In the genomic region with DNA sequence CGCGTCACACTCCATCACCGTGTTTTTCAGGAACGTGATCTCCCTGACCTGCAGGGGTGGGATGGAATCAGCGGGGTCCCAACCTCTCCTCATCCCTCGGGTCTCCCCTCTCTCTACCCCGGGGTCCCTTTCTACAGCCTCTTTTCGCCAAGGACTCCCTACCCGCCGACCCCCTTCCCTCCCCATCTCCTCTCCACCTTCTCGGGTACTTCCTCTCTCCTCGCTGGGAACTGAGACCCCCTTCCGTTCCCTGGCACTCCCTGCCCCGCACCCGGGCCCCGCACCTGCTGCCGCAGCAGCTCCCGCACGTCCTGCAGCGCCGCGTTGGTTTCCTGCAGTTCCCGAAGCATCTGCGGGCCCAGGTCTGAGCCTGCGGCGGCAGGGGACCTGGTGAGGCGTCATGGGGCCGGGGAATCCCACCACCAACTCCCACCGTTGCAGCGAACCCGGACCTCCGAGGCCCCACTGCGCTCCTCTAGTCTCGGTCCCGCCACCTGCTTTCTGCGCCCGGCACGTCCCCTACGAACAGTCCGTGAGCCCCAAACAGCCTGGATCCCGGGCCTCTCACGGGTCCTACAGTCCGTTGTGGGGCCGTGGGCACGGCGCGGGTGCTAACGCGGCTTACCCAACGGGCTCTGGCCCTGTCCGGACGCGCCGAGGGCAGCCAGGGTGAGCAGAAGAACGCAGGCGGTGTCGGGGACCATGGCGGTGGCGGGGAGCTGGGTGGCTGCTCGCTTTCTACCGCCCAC, we compare ENCODE assay signal across 10 cellular contexts. TPM values are rescaled to one million over a fixed set of nuclear protein-coding genes. Genes with fewer than 3 reads are reported as not detected.
DNase-seq lines count a peak whose midpoint lies in the region; ATAC-seq, FAIRE-seq and TF ChIP-seq lines count a peak whose summit lies in the region.
"Had no signal": no experiment of that assay in that cellular context is flagged by ENCODE, and none has a peak within 500 bp of the region (broad histone marks: within the 10 kb centered on the region; RNA-seq: fewer than 3 reads in every experiment).

A gene (minus strand): TSS at position 740 of the 749 bp plus-strand sequence. CDS start 36 bp downstream, at position 704.

- H3K79me2 ChIP-seq in H1 (ENCODE audit: control insufficient read depth in 1 of 2, insufficient read depth in 2 of 2, low read length in 2 of 2), result no peaks in the 10 kb centered on the region
- H3K79me2 ChIP-seq in neural cell (replicated peaks; ENCODE audit: insufficient read depth, low read length), result no peaks in the 10 kb centered on the region

- H3K56ac ChIP-seq in H1 (replicated peaks; ENCODE audit: insufficient read length, low read depth, low read length), result no peak within 1 kb of the TSS

- DNase-seq in AG04450 (ENCODE audit: low read depth, low spot score) (no peak), HFFc6 (no peak), H1 (ENCODE audit: low read depth in 1 of 2, low spot score in 2 of 2) (peak in 1 of 2 experiments; percentile 61), foreskin keratinocyte (no peak), HTR-8/SVneo (ENCODE audit: insufficient read length, low spot score) (no peak), substantia nigra (lab: John Stamatoyannopoulos, UW) (no peak)
- DNase-seq in stimulated activated naive CD4-positive, alpha-beta T cell treated with Interleukin-2 at 50 U/mL for 16 hours (lab: John Stamatoyannopoulos, UW), result no peak
- DNase-seq: GDM1 had no signal

- H2AFZ ChIP-seq in H1 (ENCODE audit: low read length) (no peak within 1 kb of the TSS), neural cell (ENCODE audit: low read depth, low read length) (no peak within 1 kb of the TSS)

- POLR2A ChIA-PET in AG04450 (lab: Yijun Ruan, JAX), result no interaction called here
- POLR2A ChIA-PET in H1 (lab: Charles Lee; ENCODE audit: partially characterized antibody), result interaction anchor here (0.6 to 1.4 kb wide), 4 partner anchors 8 to 195 kb away, joined by 3 to 6 read pairs (median 4); a partner anchor contains a TSS

- H3K14ac ChIP-seq in H1 (ENCODE audit: insufficient read length), result no peak within 1 kb of the TSS

- no peak within 1 kb of the TSS for H2BK120ac ChIP-seq in H1 (replicated peaks; ENCODE audit: low read depth, low read length)

- no peaks in the 10 kb centered on the region for H3K36me3 Mint-ChIP-seq in HFFc6 (ENCODE audit: low read depth)

- 11% methylated on average over 39 of the region's 61 CpGs; no CpG with 5 or more reads in 1 of the 2 experiments for WGBS in H1 (ENCODE audit: extremely low coverage in 1 of 2, insufficient coverage in 1 of 2, insufficient read length in 1 of 2, insufficient replicate concordance in 2 of 2, low coverage in 1 of 2, low lambda C conversion rate in 2 of 2, missing lambda C conversion rate in 1 of 2), 2 experiments

- H2BK20ac ChIP-seq in H1 (ENCODE audit: low read length), result no peak within 1 kb of the TSS

- H3K36me3 ChIP-seq in H1 (ENCODE audit: control insufficient read depth in 2 of 4, insufficient read depth in 4 of 4, low read length in 3 of 4) (peaks cover 0 to 7% (median 0%) of the 10 kb centered on the region in 4 experiments; a peak in 1 of 8 replicates), neural cell (ENCODE audit: insufficient read depth, low read length) (no peaks in the 10 kb centered on the region)

- H3K4me3 ChIP-seq in AG04450 (ENCODE audit: low read depth, low read length), result peak within 1 kb of the TSS; percentile 13; the same call in 1 of the 2 replicates
- H3K4me3 ChIP-seq in H1 (ENCODE audit: extremely low read depth in 1 of 4, insufficient read depth in 2 of 4, low read depth in 3 of 4, low read length in 4 of 4), result peak within 1 kb of the TSS; percentile 15 to 59 (median 36); a peak in 7 of 8 replicates
- peak within 1 kb of the TSS; percentile 57 for H3K4me3 ChIP-seq in neural cell (ENCODE audit: low read length)

- CTCF ChIA-PET in AG04450 (lab: Charles Lee) (no interaction called here), H1 (lab: Charles Lee; ENCODE audit: partially characterized antibody) (interaction anchor here (0.7 to 1.0 kb wide), 3 partner anchors 17 to 340 kb away, joined by 3 to 4 read pairs (median 3); no protein-coding TSS in a partner anchor)

- peaks cover 23% of the 10 kb centered on the region for H3K23me2 ChIP-seq in H1 (ENCODE audit: low read depth, low read length)

- H3K9me3 Mint-ChIP-seq in HFFc6, result no peaks in the 10 kb centered on the region

- H4K20me1 ChIP-seq in H1 (replicated peaks in 1 of 2; ENCODE audit: control insufficient read depth in 1 of 2, insufficient read depth in 2 of 2, low read length in 2 of 2) (peaks cover 4 to 29% of the 10 kb centered on the region in 2 experiments), neural cell (ENCODE audit: insufficient read depth) (no peaks in the 10 kb centered on the region)

- no peak within 1 kb of the TSS for H3K27ac Mint-ChIP-seq in HFFc6

- TF ChIP-seq POLR2A in H1 (IDR thresholded peaks at IDR 0.05; ENCODE audit: control extremely low read depth in 1 of 2, low read depth in 2 of 2, low read length in 2 of 2), result no peak

- H2BK15ac ChIP-seq in H1 (ENCODE audit: low read length), result peak within 1 kb of the TSS; percentile 61; the same call in 1 of the 2 replicates

- H4K5ac ChIP-seq in H1 (ENCODE audit: insufficient read length, low read depth, low read length), result no peak within 1 kb of the TSS

- no peak within 1 kb of the TSS for H2AK5ac ChIP-seq in H1 (ENCODE audit: low read depth, low read length)

- no peak within 1 kb of the TSS for H3K9ac ChIP-seq in H1 (replicated peaks in 1 of 4; ENCODE audit: extremely low read depth in 1 of 4, low read depth in 3 of 4, low read length in 3 of 4)
- no peak within 1 kb of the TSS for H3K9ac ChIP-seq in neural cell (ENCODE audit: low read length)

- no peak within 1 kb of the TSS for H3K27ac ChIP-seq in AG04450 (ENCODE audit: low read depth, low read length)
- H3K27ac ChIP-seq in H1 (ENCODE audit: low read depth, low read length), result no peak within 1 kb of the TSS
- H3K27ac ChIP-seq in neural cell (ENCODE audit: low read length), result no peak within 1 kb of the TSS
- no peak within 1 kb of the TSS for H3K27ac ChIP-seq in foreskin keratinocyte
- H3K27ac ChIP-seq in substantia nigra (ENCODE audit: low read depth, low read length, poor library complexity, severe bottlenecking), result no peak within 1 kb of the TSS

- TF ChIP-seq CTCF in AG04450 (IDR thresholded peaks at IDR 0.05; ENCODE audit: low read depth, low read length) (no peak), HFFc6 (IDR thresholded peaks at IDR 0.05) (no peak), H1 (IDR thresholded peaks at IDR 0.05; ENCODE audit: control extremely low read depth in 1 of 3, insufficient read depth in 1 of 3, low read depth in 1 of 3, low read length in 3 of 3) (no peak), neural cell (IDR thresholded peaks at IDR 0.05; ENCODE audit: poor library complexity, severe bottlenecking) (no peak), foreskin keratinocyte (conservative IDR thresholded peaks at IDR 0.05) (no peak)

- no peak within 1 kb of the TSS for H3K4ac ChIP-seq in H1 (replicated peaks; ENCODE audit: insufficient read length, low read depth, low read length)

- H3K9me2 ChIP-seq in neural cell (ENCODE audit: insufficient read depth, low read length), result no peaks in the 10 kb centered on the region

- H4K91ac ChIP-seq in H1 (replicated peaks; ENCODE audit: insufficient read length, low read length), result no peak within 1 kb of the TSS

- no peak within 1 kb of the TSS for H4K8ac ChIP-seq in H1 (ENCODE audit: extremely low read depth, insufficient read depth, low read length)

- H3K27me3 Mint-ChIP-seq in HFFc6 (ENCODE audit: insufficient read depth), result peaks cover 41% of the 10 kb centered on the region

- FAIRE-seq in H1 (lab: Jason Lieb, UNC) (no peak), HTR-8/SVneo (lab: Jason Lieb, UNC) (no peak)
- FAIRE-seq: colon had no signal

- no peak within 1 kb of the TSS for H3K23ac ChIP-seq in H1 (ENCODE audit: insufficient read length)

- H3F3A ChIP-seq in neural cell (ENCODE audit: insufficient read depth, low read length, poor library complexity, severe bottlenecking), result no peaks in the 10 kb centered on the region

- H3K4me1 ChIP-seq in H1 (replicated peaks in 1 of 4; ENCODE audit: control insufficient read depth in 3 of 4, insufficient read depth in 4 of 4, low read length in 3 of 4) (peaks cover 0 to 32% (median 16%) of the 10 kb centered on the region in 4 experiments; a peak in 6 of 7 replicates), foreskin keratinocyte (no peaks in the 10 kb centered on the region)

- no peak within 1 kb of the TSS for H2BK5ac ChIP-seq in H1 (ENCODE audit: low read depth, low read length)

- H3K9me3 ChIP-seq in AG04450 (ENCODE audit: control insufficient read depth, insufficient read depth, low read length), result peaks cover 7% of the 10 kb centered on the region; the same call in 1 of the 2 replicates
- no peaks in the 10 kb centered on the region; a peak in 1 of 4 replicates for H3K9me3 ChIP-seq in H1 (ENCODE audit: insufficient read depth in 2 of 2, low read depth in 1 of 2, low read length in 1 of 2)
- peaks cover 8% of the 10 kb centered on the region for H3K9me3 ChIP-seq in neural cell (ENCODE audit: low read length)

- peaks cover 12% of the 10 kb centered on the region for H3K4me1 Mint-ChIP-seq in HFFc6 (ENCODE audit: low read depth)

- H3K18ac ChIP-seq in H1 (ENCODE audit: extremely low read depth, low read length), result no peak within 1 kb of the TSS; the same call in none of the 2 replicates

- peak within 1 kb of the TSS; percentile 79 for H3K4me3 Mint-ChIP-seq in HFFc6

- H3K27me3 ChIP-seq in AG04450 (ENCODE audit: control insufficient read depth, insufficient read depth, low read length) (peaks cover 73% of the 10 kb centered on the region), H1 (replicated peaks in 1 of 4; ENCODE audit: control insufficient read depth in 3 of 4, extremely low read depth in 1 of 4, insufficient read depth in 3 of 4, low read length in 3 of 4) (peaks cover 79 to 93% (median 91%) of the 10 kb centered on the region in 4 experiments), neural cell (ENCODE audit: insufficient read depth, low read depth, low read length) (peaks cover 82% of the 10 kb centered on the region), foreskin keratinocyte (peaks cover 95% of the 10 kb centered on the region)

- TF ChIP-seq RAD21 in H1 (IDR thresholded peaks at IDR 0.05 in 1 of 2, conservative IDR thresholded peaks at IDR 0.05 in 1 of 2; ENCODE audit: low read depth in 2 of 2, low read length in 2 of 2) (no peak), neural cell (conservative IDR thresholded peaks at IDR 0.05) (no peak)

- no peak for ATAC-seq in foreskin keratinocyte

- no peak for TF ChIP-seq EP300 in H1 (IDR thresholded peaks at IDR 0.05; ENCODE audit: borderline replicate concordance in 1 of 2, low read depth in 2 of 2, low read length in 2 of 2)
- TF ChIP-seq EP300 in neural cell (conservative IDR thresholded peaks at IDR 0.05; ENCODE audit: poor library complexity, severe bottlenecking), result no peak

- H3K79me1 ChIP-seq in H1 (ENCODE audit: low read depth, low read length), result no peaks in the 10 kb centered on the region

- peak within 1 kb of the TSS; percentile 60 to 75 for H3K4me2 ChIP-seq in H1 (ENCODE audit: insufficient read depth in 1 of 2, low read depth in 2 of 2, low read length in 2 of 2)
- H3K4me2 ChIP-seq in neural cell (ENCODE audit: low read length), result no peak within 1 kb of the TSS

- H2BK12ac ChIP-seq in H1 (ENCODE audit: low read depth, low read length), result peak within 1 kb of the TSS; percentile 75; the same call in 1 of the 2 replicates

RNA-seq across cellular contexts. Expression of the gene that starts here (rescaled TPM):
- polyA plus RNA-seq in AG04450 (2011; rRNA removed), result 0.09 TPM in 2 replicates
- polyA minus RNA-seq in AG04450 (2011; rRNA and poly(A)+ RNA removed), result not detected in 2 replicates
- total RNA-seq in HFFc6 (2021; fragmentation: NEBNext Ultra II Directional; extraction: Animal tissue kit (Norgen Biotek cat#: 25700)), result 1 to 10 TPM in 3 of 6 experiments, under 1 TPM in 3; 0.67 to 6.1 (median 0.98) TPM
- total RNA-seq in H1 (2021; fragmentation: NEBNext Ultra II Directional; extraction: Animal tissue kit (Norgen Biotek cat#: 25700)), result 0.17 and 0.25 TPM in 2 replicates
- 0.17 and 0.35 TPM in 2 replicates for polyA plus RNA-seq in H1 (2011; rRNA removed)
- polyA plus RNA-seq in H1 (2011; cell fraction: cytosol; rRNA removed), result 0.37 TPM
- polyA plus RNA-seq in H1 (2011; cell fraction: nucleus; rRNA removed), result 0.91 TPM
- 0.09 to 0.24 TPM (median 0.16 TPM) in 3 of 4 replicates, not detected in the other for polyA plus RNA-seq in H1 (2012, experiment 1 of 2)
- 0.09 TPM for polyA plus RNA-seq in H1 (2012, experiment 2 of 2)
- polyA plus RNA-seq in H1 (2013, experiment 1 of 2), result 0.16 TPM
- 0.15 TPM for polyA plus RNA-seq in H1 (2013, experiment 2 of 2)
- 0.19 and 0.29 TPM in 2 replicates for polyA minus RNA-seq in H1 (2011; rRNA and poly(A)+ RNA removed)
- not detected for polyA minus RNA-seq in H1 (2011; cell fraction: cytosol; rRNA and poly(A)+ RNA removed)
- polyA minus RNA-seq in H1 (2011; cell fraction: nucleus; rRNA and poly(A)+ RNA removed), result not detected
- not detected in 2 replicates for polyA plus RNA-seq in neural cell
- polyA minus RNA-seq in neural cell, result not detected in 2 replicates
- total RNA-seq in foreskin keratinocyte, result not detected in 2 replicates
- not detected in 2 replicates for polyA plus RNA-seq in foreskin keratinocyte
